ENCODE assay signal across 7 cellular contexts in genomic region chr1:63920154-63921117, GRCh38.
A peak's percentile ranks its signal among the peaks of the same experiment; 100 is the strongest.
DNase-seq lines count a peak whose midpoint lies in the region; ATAC-seq and TF ChIP-seq lines count a peak whose summit lies in the region.

No MANE protein-coding gene starts in this region.

- peaks cover 74% of the 10 kb centered on the region for H3K4me1 Mint-ChIP-seq in GM23338

- H3K27me3 ChIP-seq in GM23338 (ENCODE audit: insufficient read depth) (no peaks in the 10 kb centered on the region), Panc1 (ENCODE audit: control insufficient read depth, insufficient read depth, low read length) (no peaks in the 10 kb centered on the region), smooth muscle cell (ENCODE audit: low read depth) (peaks cover 10% of the 10 kb centered on the region), dorsolateral prefrontal cortex (no peaks in the 10 kb centered on the region)

- in situ Hi-C loops in Panc1 (cut with HindIII; ENCODE audit: low pct_unique_long_range_greater_than_20kb, low sequenced_read_pairs), result no loop called here

- ATAC-seq in GM23338 (no peak), Panc1 (peak; percentile 81), GM18909 (IDR thresholded peaks at IDR 0.05; ENCODE audit: poor library complexity, unreplicated experiment) (no peak)

- H3F3A ChIP-seq in GM23338 (replicated peaks; ENCODE audit: low read depth) (no peaks in the 10 kb centered on the region), smooth muscle cell (ENCODE audit: low read depth) (peaks cover 6% of the 10 kb centered on the region)

- peaks cover 4% of the 10 kb centered on the region for H3K27me3 Mint-ChIP-seq in GM23338 (ENCODE audit: insufficient read depth, low read depth, poor library complexity)

- H3K79me2 ChIP-seq in GM23338 (replicated peaks; ENCODE audit: insufficient read depth) (peaks cover 93% of the 10 kb centered on the region), smooth muscle cell (ENCODE audit: low read depth) (no peaks in the 10 kb centered on the region)

- H3K36me3 ChIP-seq in GM23338 (ENCODE audit: insufficient read depth) (no peaks in the 10 kb centered on the region), Panc1 (ENCODE audit: control insufficient read depth, insufficient read depth, low read length) (no peaks in the 10 kb centered on the region), smooth muscle cell (ENCODE audit: low read depth) (no peaks in the 10 kb centered on the region)

- H3K36me3 Mint-ChIP-seq in GM23338 (ENCODE audit: low read depth), result peaks cover 4% of the 10 kb centered on the region; the same call in 2 of the 3 replicates

- no peak overlapping the region for H3K4me3 ChIP-seq in GM23338
- H3K4me3 ChIP-seq in Panc1 (ENCODE audit: low read depth in 2 of 2, low read length in 2 of 2), result no peak overlapping the region
- no peak overlapping the region for H3K4me3 ChIP-seq in fibroblast of pulmonary artery (replicated peaks; ENCODE audit: low read depth, low read length)
- no peak overlapping the region for H3K4me3 ChIP-seq in smooth muscle cell
- H3K4me3 ChIP-seq in dorsolateral prefrontal cortex, result no peak overlapping the region

- no peak overlapping the region for H3K27ac ChIP-seq in GM23338 (ENCODE audit: low read depth)
- peak overlapping the region; percentile 2 for H3K27ac ChIP-seq in Panc1 (ENCODE audit: low read length)
- peak overlapping the region; percentile 18 for H3K27ac ChIP-seq in smooth muscle cell (ENCODE audit: low read depth)
- no peak overlapping the region for H3K27ac ChIP-seq in dorsolateral prefrontal cortex

- WGBS in smooth muscle cell (ENCODE audit: low lambda C conversion rate), result 21% methylated on average over 7 of the region's 7 CpGs

- CTCF ChIA-PET in Panc1 (lab: Charles Lee), result interaction anchor here (0.6 kb wide), 1 partner anchor 18 kb away, joined by 3 read pairs; no protein-coding TSS in a partner anchor

- H3K4me3 Mint-ChIP-seq in GM23338, result peak overlapping the region; percentile 31; the same call in 1 of the 3 replicates

- no peaks in the 10 kb centered on the region for H3K9me2 ChIP-seq in GM23338 (ENCODE audit: insufficient read depth)

- no peaks in the 10 kb centered on the region for H3K9me3 ChIP-seq in Panc1 (ENCODE audit: control insufficient read depth, insufficient read depth, low read depth, low read length)
- H3K9me3 ChIP-seq in smooth muscle cell (replicated peaks; ENCODE audit: low read depth), result no peaks in the 10 kb centered on the region

- TF ChIP-seq CTCF in GM23338 (conservative IDR thresholded peaks at IDR 0.05; ENCODE audit: low read depth in 2 of 2), result peak; percentile 32 to 34; a peak in 2 of 4 replicates
- TF ChIP-seq CTCF in Panc1 (IDR thresholded peaks at IDR 0.05), result peak; percentile 52
- peak; percentile 54 for TF ChIP-seq CTCF in fibroblast of pulmonary artery (IDR thresholded peaks at IDR 0.05; ENCODE audit: low read length, missing control alignments)
- TF ChIP-seq CTCF in smooth muscle cell (IDR thresholded peaks at IDR 0.05; ENCODE audit: borderline replicate concordance, insufficient read depth, poor library complexity, severe bottlenecking), result peak; percentile 46
- peak in 6 of 56 donors; percentile 8 to 24 (median 17) for TF ChIP-seq CTCF in dorsolateral prefrontal cortex (IDR thresholded peaks at IDR 0.05 in 54 of 56, conservative IDR thresholded peaks at IDR 0.05 in 2 of 56; ENCODE audit: low read depth in 1 of 56, partially characterized antibody in 56 of 56)

- BruUV-seq in Panc1 (replicated peaks; lab: Mats Ljungman, UMichigan), result no TSS peak

- POLR2A ChIA-PET in Panc1 (lab: Charles Lee), result no interaction called here

- no peak for DNase-seq in GM23338 (ENCODE audit: low spot score)
- no peak for DNase-seq in Panc1 (ENCODE audit: low read depth, low spot score)
- DNase-seq in fibroblast of pulmonary artery (ENCODE audit: low read depth), result peak; percentile 87
- no peak for DNase-seq in smooth muscle cell (lab: John Stamatoyannopoulos, UW; ENCODE audit: unreplicated experiment)
- DNase-seq in NOMO-1 (lab: John Stamatoyannopoulos, UW; ENCODE audit: unreplicated experiment in 2 of 2), result no peak
- no peak for DNase-seq in dorsolateral prefrontal cortex

- H4K20me1 ChIP-seq in GM23338 (replicated peaks; ENCODE audit: insufficient read depth) (peaks cover 9% of the 10 kb centered on the region), smooth muscle cell (ENCODE audit: low read depth) (no peaks in the 10 kb centered on the region)

- H3K9ac ChIP-seq in smooth muscle cell (ENCODE audit: low read depth), result no peak overlapping the region

- H3K4me1 ChIP-seq in GM23338 (ENCODE audit: insufficient read depth), result peaks cover 47% of the 10 kb centered on the region
- peaks cover 44% of the 10 kb centered on the region for H3K4me1 ChIP-seq in Panc1 (ENCODE audit: control insufficient read depth, insufficient read depth, low read length)
- peaks cover 13% of the 10 kb centered on the region for H3K4me1 ChIP-seq in smooth muscle cell (ENCODE audit: low read depth)

- H2AFZ ChIP-seq in GM23338 (no peak overlapping the region), smooth muscle cell (ENCODE audit: low read depth) (no peak overlapping the region)

- H3K27ac Mint-ChIP-seq in GM23338, result peak overlapping the region; percentile 45

- H3K4me2 ChIP-seq in GM23338 (no peak overlapping the region), smooth muscle cell (peak overlapping the region; percentile 1)

- peaks cover 4% of the 10 kb centered on the region; the same call in 2 of the 3 replicates for H3K9me3 Mint-ChIP-seq in GM23338

- intact Hi-C loops in Panc1 (cut with micrococcal nuclease; ENCODE audit: unreplicated experiment) (loop anchor here (5.0 kb wide), 1 partner anchor 217 kb away; no protein-coding TSS in a partner anchor), dorsolateral prefrontal cortex (cut with DNase I) (no loop called here)

TF ChIP-seq in GM23338, 12 proteins besides CTCF, POLR2A, EP300 and RAD21:
- no peak for TF ChIP-seq POLR2AphosphoS5 (IDR thresholded peaks at IDR 0.05; ENCODE audit: low read depth)
- TF ChIP-seq ETS1 (IDR thresholded peaks at IDR 0.05), result no peak
- TF ChIP-seq ZNF331 (CRISPR knock-in tag; IDR thresholded peaks at IDR 0.05; ENCODE audit: low read depth), result no peak
- no peak for TF ChIP-seq NANOG (IDR thresholded peaks at IDR 0.05; ENCODE audit: borderline replicate concordance)
- TF ChIP-seq CREB1 (CRISPR knock-in tag; IDR thresholded peaks at IDR 0.05; ENCODE audit: low read depth), result no peak

Comparison
In these comparisons a context has a peak if more than half of its experiments do, and no peak if none do; other contexts are left out.
1. H3K27ac ChIP-seq: peak in Panc1 (single experiment) and smooth muscle cell (single experiment); none in GM23338 (single experiment) and dorsolateral prefrontal cortex (0 of 59).